In the genomic region with DNA sequence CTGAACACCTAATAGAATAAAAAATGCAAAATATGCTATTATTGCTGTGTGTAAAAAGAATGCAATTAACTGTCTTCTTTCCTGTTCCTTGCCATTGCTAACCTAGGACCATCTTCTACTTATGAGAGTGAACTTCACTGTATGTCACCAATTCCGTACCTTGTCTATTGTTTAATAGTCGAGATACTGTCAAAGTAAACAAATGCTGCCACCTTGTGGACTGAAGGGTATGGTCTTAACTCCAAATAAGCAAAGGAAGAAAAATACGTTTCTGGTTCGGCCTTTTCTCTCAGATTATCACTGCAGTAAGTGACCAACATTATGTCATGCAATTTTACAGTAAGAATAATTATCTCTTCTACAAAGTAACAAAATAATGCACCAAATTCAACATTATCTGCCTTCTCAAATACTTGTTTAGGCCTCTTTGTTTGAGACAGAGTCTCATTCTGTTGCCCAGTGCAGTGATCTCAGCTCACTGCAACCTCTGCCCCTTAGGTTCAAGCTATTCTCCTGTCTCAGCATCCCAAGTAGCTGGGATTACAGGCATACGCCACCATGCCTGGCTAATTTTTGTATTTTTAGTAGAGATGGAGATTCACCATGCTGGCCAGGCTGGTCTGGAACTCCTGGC, we compare ENCODE assay signal across 9 cellular contexts.
DNase-seq lines count a peak whose midpoint lies in the region; ATAC-seq, FAIRE-seq and TF ChIP-seq lines count a peak whose summit lies in the region.
"Had no signal": no experiment of that assay in that cellular context is flagged by ENCODE, and none has a peak within 500 bp of the region (broad histone marks: within the 10 kb centered on the region; RNA-seq: fewer than 3 reads in every experiment).

No MANE protein-coding gene starts in this region.

- WGBS in testis, 2 donors: 53 to 63% methylated on average over 5 of the region's 5 CpGs

- FAIRE-seq in kidney (lab: Jason Lieb, UNC): peak; percentile 94

- H3K36me3 ChIP-seq in PC-3 (ENCODE audit: low read depth, low read length): peaks cover 2% of the 10 kb centered on the region; the same call in 1 of the 2 replicates
- H3K36me3 ChIP-seq in kidney (ENCODE audit: control insufficient read depth in 1 of 2, insufficient read depth in 2 of 2, low read length in 2 of 2): no peaks in the 10 kb centered on the region
- H3K36me3 ChIP-seq in testis (ENCODE audit: low read depth, missing control alignments): no peaks in the 10 kb centered on the region

- H4K20me1 ChIP-seq in PC-3 (ENCODE audit: low read length): no peaks in the 10 kb centered on the region

- no peaks in the 10 kb centered on the region for H3K9me2 ChIP-seq in PC-3 (replicated peaks; ENCODE audit: low read length)

- no TSS peak for BruUV-seq in PC-3 (replicated peaks; lab: Mats Ljungman, UMichigan)

- peaks cover 80% of the 10 kb centered on the region for H3K36me3 Mint-ChIP-seq in CD4-positive, alpha-beta T cell (ENCODE audit: low read depth)

- ATAC-seq in CD4-positive, alpha-beta T cell (ENCODE audit: poor library complexity): no peak
- ATAC-seq in GM18858 (IDR thresholded peaks at IDR 0.05; ENCODE audit: unreplicated experiment) (peak; percentile 53), PC-3 (peak; percentile 83)

- POLR2A ChIA-PET in CD4-positive, alpha-beta T cell (lab: Charles Lee): no interaction called here
- POLR2A ChIA-PET in PC-3 (lab: Charles Lee; ENCODE audit: unreplicated experiment): no interaction called here

- no peak for TF ChIP-seq POLR2A in testis (IDR thresholded peaks at IDR 0.05)

- H3K27ac Mint-ChIP-seq in CD4-positive, alpha-beta T cell: no peak overlapping the region
- H3K27ac Mint-ChIP-seq: T-helper 1 cell treated with Interleukin-12 subunit alpha and Interleukin-12 subunit beta and Interleukin-4 antibody, amounts not matched to agents 30 μg/mL and 1 μg/mL, for 36 hours had no signal

- no peaks in the 10 kb centered on the region for H3K27me3 Mint-ChIP-seq in CD4-positive, alpha-beta T cell

- no peak overlapping the region for H2AFZ ChIP-seq in PC-3 (ENCODE audit: low read length)

- CTCF ChIA-PET in CD4-positive, alpha-beta T cell (lab: Charles Lee): interaction anchor here (1.0 kb wide), 1 partner anchor 919 kb away, joined by 4 read pairs; no protein-coding TSS in a partner anchor
- CTCF ChIA-PET in PC-3 (lab: Charles Lee): no interaction called here

- intact Hi-C loops in CD4-positive, alpha-beta T cell (cut with DNase I, micrococcal nuclease): loop anchor here (1.0 to 5.0 kb wide), 3 partner anchors 754 to 921 kb away; no protein-coding TSS in a partner anchor
- intact Hi-C loops in PC-3 (cut with micrococcal nuclease): loop anchor here (5.0 to 10.0 kb wide), 3 partner anchors 149 to 699 kb away; no protein-coding TSS in a partner anchor
- intact Hi-C loops in kidney (cut with DNase I): no loop called here
- intact Hi-C loops in testis (cut with DNase I; ENCODE audit: low total_unique reads): no loop called here

- H3K27ac ChIP-seq in CD4-positive, alpha-beta T cell (ENCODE audit: low read depth, low read length): no peak overlapping the region
- H3K27ac ChIP-seq in PC-3 (ENCODE audit: low read length): no peak overlapping the region
- no peak overlapping the region for H3K27ac ChIP-seq in kidney (ENCODE audit: low read depth in 2 of 2, low read length in 2 of 2)
- no peak overlapping the region for H3K27ac ChIP-seq in testis

- no peaks in the 10 kb centered on the region for H3K27me3 ChIP-seq in CD4-positive, alpha-beta T cell (ENCODE audit: control insufficient read depth, insufficient read depth, low read length)
- no peaks in the 10 kb centered on the region for H3K27me3 ChIP-seq in PC-3 (ENCODE audit: low read length)
- H3K27me3 ChIP-seq in testis: no peaks in the 10 kb centered on the region

- no peak overlapping the region for H3K4me3 ChIP-seq in PC-3 (ENCODE audit: low read length)
- H3K4me3 ChIP-seq in cardiac fibroblast (replicated peaks in 1 of 2; ENCODE audit: low read depth in 2 of 2, low read length in 2 of 2): no peak overlapping the region
- no peak overlapping the region for H3K4me3 ChIP-seq in kidney (ENCODE audit: low read length in 2 of 2)
- no peak overlapping the region for H3K4me3 ChIP-seq in testis

- H3K4me1 ChIP-seq in PC-3 (ENCODE audit: insufficient read depth, low read length) (no peaks in the 10 kb centered on the region), kidney (ENCODE audit: control insufficient read depth in 1 of 2, insufficient read depth in 1 of 2, low read depth in 1 of 2, low read length in 2 of 2) (no peaks in the 10 kb centered on the region), testis (no peaks in the 10 kb centered on the region)

- no peak overlapping the region for H3K4me3 Mint-ChIP-seq in CD4-positive, alpha-beta T cell
- H3K4me3 Mint-ChIP-seq: T-helper 1 cell treated with Interleukin-12 subunit alpha and Interleukin-12 subunit beta and Interleukin-4 antibody, amounts not matched to agents 30 μg/mL and 1 μg/mL, for 36 hours had no signal

- H3F3A ChIP-seq in PC-3 (ENCODE audit: low read length, unreplicated experiment): no peaks in the 10 kb centered on the region

- TF ChIP-seq CTCF in CD4-positive, alpha-beta T cell (IDR thresholded peaks at IDR 0.05): peak; percentile 64
- TF ChIP-seq CTCF in PC-3 (conservative IDR thresholded peaks at IDR 0.05; ENCODE audit: low read depth, low read length) (peak; percentile 73), cardiac fibroblast (IDR thresholded peaks at IDR 0.05; ENCODE audit: low read depth, low read length) (peak; percentile 64), kidney (IDR thresholded peaks at IDR 0.05; ENCODE audit: borderline replicate concordance, extremely low read depth, insufficient read depth) (peak; percentile 62), testis (IDR thresholded peaks at IDR 0.05) (peak; percentile 35 to 57 (median 56))

- H3K9me3 Mint-ChIP-seq in CD4-positive, alpha-beta T cell: peaks cover 11% of the 10 kb centered on the region

- peaks cover 16% of the 10 kb centered on the region for H3K9me3 ChIP-seq in CD4-positive, alpha-beta T cell (ENCODE audit: control insufficient read depth, low read length)
- H3K9me3 ChIP-seq in PC-3 (ENCODE audit: low read length) (no peaks in the 10 kb centered on the region), kidney (ENCODE audit: control insufficient read depth in 1 of 2, low read length in 2 of 2) (peaks cover 0 to 6% of the 10 kb centered on the region in 2 donors), testis (no peaks in the 10 kb centered on the region)

- peaks cover 12% of the 10 kb centered on the region for H3K4me1 Mint-ChIP-seq in CD4-positive, alpha-beta T cell (ENCODE audit: low read depth)

- peak in 2 of 10 experiments; percentile 4 for DNase-seq in CD4-positive, alpha-beta T cell
- DNase-seq in Kasumi-1 (lab: John Stamatoyannopoulos, UW): peak; percentile 55 to 78
- DNase-seq in PC-3: peak; percentile 71
- DNase-seq in cardiac fibroblast (ENCODE audit: low read depth in 2 of 2): peak; percentile 84 to 89
- no peak for DNase-seq in kidney
- peak; percentile 80 for DNase-seq in testis
- no peak for DNase-seq in T1000 (lab: John Stamatoyannopoulos, UW)

- no peaks in the 10 kb centered on the region for H3K79me2 ChIP-seq in PC-3 (ENCODE audit: low read length)

- no peak overlapping the region for H3K9ac ChIP-seq in PC-3 (ENCODE audit: low read length)
- no peak overlapping the region for H3K9ac ChIP-seq in kidney (ENCODE audit: low read length in 2 of 2)

- no peak overlapping the region for H3K4me2 ChIP-seq in PC-3 (ENCODE audit: low read length)

Comparison
In these comparisons a context has a peak if more than half of its experiments do, and no peak if none do; other contexts are left out.
1. DNase-seq: peak in Kasumi-1 (2 of 2), PC-3 (single experiment), cardiac fibroblast (2 of 2) and testis (single experiment); none in kidney (single experiment) and T1000 (single experiment).
2. intact Hi-C loops: an anchor here in CD4-positive, alpha-beta T cell (1.0 to 5.0 kb wide) and PC-3 (5.0 to 10.0 kb wide); none called in kidney and testis.
3. Peak in every context shown above with its lines, with median percentiles within 50 percentile points of each other: CTCF ChIP-seq.